Comparison of ENCODE assay signal across 9 cellular contexts in genomic region chr2:157444643-157445040, GRCh38. TPM values are rescaled to one million over a fixed set of nuclear protein-coding genes. Genes with fewer than 3 reads are reported as not detected.
A peak's percentile ranks its signal among the peaks of the same experiment; 100 is the strongest.
DNase-seq lines count a peak whose midpoint lies in the region; ATAC-seq and TF ChIP-seq lines count a peak whose summit lies in the region.
"Had no signal": no experiment of that assay in that cellular context is flagged by ENCODE, and none has a peak within 500 bp of the region (broad histone marks: within the 10 kb centered on the region; RNA-seq: fewer than 3 reads in every experiment).

No MANE protein-coding gene starts in this region.

- DNase-seq in MCF 10A (ENCODE audit: unreplicated experiment), result no peak
- DNase-seq in mammary epithelial cell, result no peak
- DNase-seq in activated naive CD4-positive, alpha-beta T cell treated with anti-CD3 and anti-CD28 coated beads, Interleukin-2, amount 50 U/mL, for 72 hours (ENCODE audit: low spot score in 2 of 2), result peak in 1 of 2 donors; percentile 55
- no peak for DNase-seq in transverse colon
- DNase-seq in NCI-H2107 (lab: John Stamatoyannopoulos, UW), result no peak
- DNase-seq in HAP-1 (ENCODE audit: low spot score in 2 of 2), result no peak
- no peak for DNase-seq in mucosa of descending colon

- H3K9me3 ChIP-seq in mammary epithelial cell (replicated peaks; ENCODE audit: insufficient read depth, low read length) (no peaks in the 10 kb centered on the region), transverse colon (no peaks in the 10 kb centered on the region), HAP-1 (no peaks in the 10 kb centered on the region), mucosa of descending colon (no peaks in the 10 kb centered on the region)

- H3K27me3 Mint-ChIP-seq in MCF 10A (ENCODE audit: insufficient read depth, unreplicated experiment), result no peaks in the 10 kb centered on the region

- BruUV-seq in MCF 10A (replicated peaks; lab: Mats Ljungman, UMichigan) (no TSS peak), mammary epithelial cell (replicated peaks; lab: Mats Ljungman, UMichigan) (no TSS peak)

- TF ChIP-seq POLR2A in transverse colon (IDR thresholded peaks at IDR 0.05), result no peak

- H3K4me3 ChIP-seq in mammary epithelial cell (replicated peaks in 1 of 3; ENCODE audit: insufficient read depth in 1 of 3, low read depth in 2 of 3, low read length in 3 of 3) (no peak overlapping the region), transverse colon (peak overlapping the region in 1 of 4 donors; percentile 37), HAP-1 (no peak overlapping the region), mucosa of descending colon (no peak overlapping the region)
- H3K4me3 ChIP-seq: neural progenitor cell had no signal

- intact Hi-C loops in MCF 10A (cut with micrococcal nuclease) (no loop called here), mammary epithelial cell (cut with micrococcal nuclease) (no loop called here), transverse colon (cut with DNase I; ENCODE audit: low total_unique reads) (no loop called here), mucosa of descending colon (cut with DNase I, micrococcal nuclease) (no loop called here)

- TF ChIP-seq CTCF in MCF 10A (IDR thresholded peaks at IDR 0.05; ENCODE audit: unreplicated experiment) (no peak), mammary epithelial cell (conservative IDR thresholded peaks at IDR 0.05 in 1 of 2, IDR thresholded peaks at IDR 0.05 in 1 of 2; ENCODE audit: extremely low read depth in 1 of 2, insufficient read depth in 1 of 2, low read depth in 1 of 2, low read length in 2 of 2) (no peak), transverse colon (IDR thresholded peaks at IDR 0.05) (no peak), mucosa of descending colon (IDR thresholded peaks at IDR 0.05) (no peak)

- H3K9ac ChIP-seq in mammary epithelial cell (ENCODE audit: insufficient read depth, low read length), result no peak overlapping the region
- H3K9ac ChIP-seq: neural progenitor cell had no signal

- H3K27ac ChIP-seq in mammary epithelial cell (ENCODE audit: insufficient read depth, low read depth, low read length), result no peak overlapping the region
- H3K27ac ChIP-seq in transverse colon, result peak overlapping the region; percentile 68 to 78 (median 74)
- H3K27ac ChIP-seq: neural progenitor cell had no signal

- H3K36me3 Mint-ChIP-seq in MCF 10A (ENCODE audit: insufficient read depth, unreplicated experiment), result no peaks in the 10 kb centered on the region
- peaks cover 54 to 64% of the 10 kb centered on the region in 2 donors for H3K36me3 Mint-ChIP-seq in activated naive CD4-positive, alpha-beta T cell treated with anti-CD3 and anti-CD28 coated beads, Interleukin-2, amount 50 U/mL, for 72 hours
- H3K36me3 Mint-ChIP-seq: neural progenitor cell had no signal

- no peak overlapping the region for H2AFZ ChIP-seq in mammary epithelial cell (ENCODE audit: low read depth, low read length)
- H2AFZ ChIP-seq: neural progenitor cell had no signal

- H3K27ac Mint-ChIP-seq in MCF 10A (ENCODE audit: low read depth, unreplicated experiment), result peak overlapping the region; percentile 25
- peak overlapping the region; percentile 99 for H3K27ac Mint-ChIP-seq in activated naive CD4-positive, alpha-beta T cell treated with anti-CD3 and anti-CD28 coated beads, Interleukin-2, amount 50 U/mL, for 72 hours
- H3K27ac Mint-ChIP-seq: neural progenitor cell had no signal

- H3K4me1 ChIP-seq in mammary epithelial cell (ENCODE audit: insufficient read depth, low read length), result no peaks in the 10 kb centered on the region
- peaks cover 0 to 15% (median 9%) of the 10 kb centered on the region in 4 donors for H3K4me1 ChIP-seq in transverse colon
- no peaks in the 10 kb centered on the region for H3K4me1 ChIP-seq in HAP-1
- peaks cover 8% of the 10 kb centered on the region for H3K4me1 ChIP-seq in mucosa of descending colon (ENCODE audit: low read depth)
- H3K4me1 ChIP-seq: neural progenitor cell had no signal

- H3K36me3 ChIP-seq in mammary epithelial cell (ENCODE audit: insufficient read depth, low read length), result no peaks in the 10 kb centered on the region
- no peaks in the 10 kb centered on the region for H3K36me3 ChIP-seq in transverse colon
- no peaks in the 10 kb centered on the region for H3K36me3 ChIP-seq in HAP-1 (replicated peaks)
- no peaks in the 10 kb centered on the region for H3K36me3 ChIP-seq in mucosa of descending colon (ENCODE audit: low read depth)
- H3K36me3 ChIP-seq: neural progenitor cell had no signal

- POLR2A ChIA-PET in MCF 10A (lab: Yijun Ruan, JAX), result no interaction called here

- ATAC-seq in HG03064 (IDR thresholded peaks at IDR 0.05; ENCODE audit: low read depth, unreplicated experiment), result peak; percentile 28
- peak; percentile 33 to 72 for ATAC-seq in activated naive CD4-positive, alpha-beta T cell treated with anti-CD3 and anti-CD28 coated beads, Interleukin-2, amount 50 U/mL, for 72 hours
- no peak for ATAC-seq in mucosa of descending colon

- H3K4me1 Mint-ChIP-seq in MCF 10A (ENCODE audit: insufficient read depth, unreplicated experiment), result peaks cover 36% of the 10 kb centered on the region
- H3K4me1 Mint-ChIP-seq: neural progenitor cell had no signal

- 63% methylated on average over 3 of the region's 3 CpGs for WGBS in mammary epithelial cell (ENCODE audit: low coverage, missing lambda C conversion rate)
- WGBS in transverse colon (ENCODE audit: low coverage in 1 of 2), 2 donors, result 54 to 74% methylated on average over 1 to 3 of the region's 3 CpGs

- in situ Hi-C loops in mammary epithelial cell (cut with MboI; ENCODE audit: low sequenced_read_pairs in 2 of 2) (no loop called here), transverse colon (cut with MboI; ENCODE audit: low pct_ligation_motif_present in 1 of 4, low pct_unique_long_range_greater_than_20kb in 1 of 4, low sequenced_read_pairs in 3 of 4) (no loop called here), HAP-1 (cut with MboI; ENCODE audit: low sequenced_read_pairs) (no loop called here)

- dilution Hi-C loops in mammary epithelial cell (cut with HindIII; ENCODE audit: low sequenced_read_pairs), result no loop called here

- no peak overlapping the region for H3K4me3 Mint-ChIP-seq in MCF 10A (ENCODE audit: unreplicated experiment)
- H3K4me3 Mint-ChIP-seq: neural progenitor cell had no signal

- H3K9me3 Mint-ChIP-seq in MCF 10A (ENCODE audit: unreplicated experiment), result no peaks in the 10 kb centered on the region
- H3K9me3 Mint-ChIP-seq in activated naive CD4-positive, alpha-beta T cell treated with anti-CD3 and anti-CD28 coated beads, Interleukin-2, amount 50 U/mL, for 72 hours, result no peaks in the 10 kb centered on the region
- H3K9me3 Mint-ChIP-seq: neural progenitor cell had no signal

- no peaks in the 10 kb centered on the region for H4K20me1 ChIP-seq in mammary epithelial cell (ENCODE audit: insufficient read depth, low read length)

- CTCF ChIA-PET in MCF 10A (lab: Yijun Ruan, JAX), result no interaction called here
- CTCF ChIA-PET in mammary epithelial cell (lab: Charles Lee; ENCODE audit: low non-redundant PET), result no interaction called here

- H3K27me3 ChIP-seq in mammary epithelial cell (ENCODE audit: insufficient read depth, low read length), result peaks cover 3% of the 10 kb centered on the region
- no peaks in the 10 kb centered on the region for H3K27me3 ChIP-seq in transverse colon
- no peaks in the 10 kb centered on the region for H3K27me3 ChIP-seq in HAP-1 (ENCODE audit: low read depth)
- H3K27me3 ChIP-seq: neural progenitor cell had no signal

- H3K4me2 ChIP-seq in mammary epithelial cell (ENCODE audit: insufficient read depth, low read depth, low read length), result no peak overlapping the region
- H3K4me2 ChIP-seq: neural progenitor cell had no signal

- no peaks in the 10 kb centered on the region for H3K79me2 ChIP-seq in mammary epithelial cell (ENCODE audit: insufficient read depth, low read length)

- no peak for TF ChIP-seq EP300 in transverse colon (IDR thresholded peaks at IDR 0.05; ENCODE audit: low read depth)

RNA-seq across cellular contexts. Expression of gene CYTIP, which starts 0.8 kb away (rescaled TPM):
- total RNA-seq in MCF 10A (2022) (0.19 TPM in 1 of 2 replicates, not detected in the other), mammary epithelial cell (not detected), transverse colon (10 to 100 TPM in 1 of 4 donors, 1 to 10 TPM in 3; 4.6 to 25.1 (median 5.8) TPM), mucosa of descending colon (10 to 100 TPM in 1 of 3 donors, 1 to 10 TPM in 2; 4.7 to 11.5 (median 5.8) TPM)
- not detected for polyA plus RNA-seq in mammary epithelial cell
- not detected for polyA minus RNA-seq in mammary epithelial cell
- 100 to 1,000 TPM; 417 to 596 TPM for total RNA-seq in activated naive CD4-positive, alpha-beta T cell treated with anti-CD3 and anti-CD28 coated beads, Interleukin-2, amount 50 U/mL, for 72 hours

Comparison
In these comparisons a context has a peak if more than half of its experiments do, and no peak if none do; other contexts are left out.
1. RNA of gene CYTIP, which starts 0.8 kb away (total RNA-seq): 417 to 596 TPM in activated naive CD4-positive, alpha-beta T cell treated with anti-CD3 and anti-CD28 coated beads, Interleukin-2, amount 50 U/mL, for 72 hours; 4.6 to 25.1 TPM in transverse colon, 4.7 to 11.5 TPM in mucosa of descending colon, 0.19 TPM in MCF 10A and not detected in mammary epithelial cell; every median in the first group is over 10 times any median in the second.